28 cellular contexts compared by ENCODE assay signal in the genomic region with DNA sequence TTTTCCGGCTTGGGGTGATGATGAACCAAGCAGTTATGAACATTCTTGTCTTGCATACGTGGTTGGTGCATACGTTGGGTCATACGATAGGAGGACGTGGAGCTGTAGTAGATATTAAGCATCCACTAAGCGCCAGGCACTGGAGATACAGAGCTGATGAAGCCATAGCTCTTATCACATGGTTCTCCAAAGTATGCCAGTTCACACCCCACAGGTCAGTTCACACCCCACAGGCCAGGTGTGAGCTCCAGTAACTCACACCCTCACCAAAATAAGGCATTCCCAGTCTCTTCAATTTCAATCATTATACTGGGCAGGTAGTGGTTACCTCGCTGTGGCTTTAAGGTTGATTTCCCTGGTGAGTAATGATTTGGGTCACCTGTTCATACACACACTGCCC.
"Had no signal": no experiment of that assay in that cellular context is flagged by ENCODE, and none has a peak within 500 bp of the region (broad histone marks: within the 10 kb centered on the region; RNA-seq: fewer than 3 reads in every experiment).

No MANE protein-coding gene starts in this region.

- DNase-seq: nephron progenitor cell; nucleus accumbens; pancreas; psoas muscle; right cardiac atrium; spleen; stimulated activated CD4-positive, alpha-beta T cell treated with anti-CD3 and anti-CD28 coated beads, Interleukin-12 subunit alpha, Interleukin-12 subunit beta, amount 100 ng/mL, for 4 hours; stimulated activated CD4-positive, alpha-beta T cell treated with anti-CD3 and anti-CD28 coated beads, Interleukin-1b, Interleukin-23, amount 100 ng/mL, for 48 hours; stimulated activated CD4-positive, alpha-beta T cell treated with anti-CD3 and anti-CD28 coated beads, Interleukin-4, amount 100 ng/mL, for 1 hour; stimulated activated CD4-positive, alpha-beta T cell treated with anti-CD3 and anti-CD28 coated beads, Interleukin-4, amount 100 ng/mL, for 4 hours; stimulated activated CD8-positive, alpha-beta memory T cell treated with anti-CD3 and anti-CD28 coated beads, Interleukin-4, amount 100 ng/mL, for 48 hours; stimulated activated naive CD4-positive, alpha-beta T cell; stimulated activated naive CD8-positive, alpha-beta T cell treated with anti-CD3 and anti-CD28 coated beads, Interleukin-15, amount 100 ng/mL, for 72 hours; stimulated activated naive CD8-positive, alpha-beta T cell treated with anti-CD3 and anti-CD28 coated beads, Interleukin-15, Interleukin-2, amounts not matched to agents 100 U/mL and 50 U/mL, for 24 hours; substantia nigra; testis; transverse colon; upper lobe of right lung; uterus had no signal

- H3K4me2 ChIP-seq: smooth muscle cell had no signal

- H3K9me3 ChIP-seq: neutrophil, pancreas, psoas muscle, spleen, suprapubic skin, testis, tibial artery, transverse colon, upper lobe of right lung, uterus had no signal

- H3K27me3 ChIP-seq: pancreas, testis, tibial artery, transverse colon, uterus had no signal

- H3K36me3 ChIP-seq: neutrophil, pancreas, spleen, suprapubic skin, tibial artery, transverse colon, upper lobe of right lung, uterus had no signal

- H3K4me3 ChIP-seq: pancreas, psoas muscle, skin epidermis, smooth muscle cell, spleen, suprapubic skin, testis, tibial artery, transverse colon, upper lobe of right lung, uterus had no signal

- H3K27ac ChIP-seq: neutrophil, pancreas, psoas muscle, skin epidermis, spleen, suprapubic skin, testis, tibial artery, transverse colon, upper lobe of right lung, uterus had no signal

- ATAC-seq: naive thymus-derived CD8-positive, alpha-beta T cell; natural killer cell treated with Interleukin-12 subunit alpha and Interleukin-12 subunit beta and Interleukin-15 and Interleukin-18, amount 100 ng/mL, for 72 hours; pancreas; psoas muscle; right cardiac atrium; sciatic nerve; stimulated activated memory B cell treated with anti-CD40 and anti-IgM and Interleukin-4, amounts not matched to agents 10 μg/mL and 1 μg/mL and 100 μg/mL, for 72 hours; stimulated activated naive CD8-positive, alpha-beta T cell treated with anti-CD3 and anti-CD28 coated beads, Interleukin-15, amount 100 ng/mL, for 72 hours; stimulated activated naive CD8-positive, alpha-beta T cell treated with anti-CD3 and anti-CD28 coated beads, Interleukin-15, Interleukin-2, amounts not matched to agents 100 U/mL and 50 U/mL, for 24 hours; upper lobe of right lung had no signal

- FAIRE-seq: pancreas had no signal

- H3K4me1 ChIP-seq: pancreas, psoas muscle, suprapubic skin, testis, tibial artery, transverse colon, upper lobe of right lung had no signal
